Comparison of ENCODE assay signal across 8 cellular contexts in the genomic region with DNA sequence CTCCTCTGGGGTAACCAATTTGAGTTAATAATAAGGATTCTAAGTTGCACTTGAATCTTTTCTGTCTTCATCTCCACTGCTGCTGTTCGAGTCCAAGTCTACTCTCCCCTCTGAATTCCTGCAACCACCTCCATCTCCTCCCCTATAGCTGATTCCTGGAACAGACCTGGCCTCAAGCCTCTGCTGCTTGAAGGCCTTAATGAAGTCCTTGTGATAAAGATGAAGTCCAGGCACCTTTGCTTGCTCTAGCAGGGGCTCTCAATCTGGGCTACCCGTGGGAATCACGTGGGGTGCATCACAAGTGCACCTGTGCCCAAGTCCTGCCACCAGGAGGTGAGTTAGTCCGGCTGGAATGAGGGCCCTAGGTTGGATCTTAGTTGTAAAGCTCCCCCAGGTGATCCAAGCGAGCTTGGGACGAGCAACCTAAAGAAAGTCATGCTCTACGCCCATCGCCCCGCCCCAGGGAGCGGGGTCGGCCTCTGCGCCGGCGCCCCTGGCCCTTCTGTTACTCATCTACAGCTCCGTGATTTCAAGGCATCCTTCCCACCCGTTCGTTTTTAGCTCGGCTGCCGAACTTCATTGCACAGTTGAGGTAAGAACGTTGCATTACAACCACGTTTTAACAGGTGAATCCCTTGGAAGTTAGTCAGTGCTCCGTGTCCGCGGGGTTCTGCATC. TPM values are rescaled to one million over a fixed set of nuclear protein-coding genes. Genes with fewer than 3 reads are reported as not detected.
DNase-seq lines count a peak whose midpoint lies in the region; ATAC-seq and TF ChIP-seq lines count a peak whose summit lies in the region.

No MANE protein-coding gene starts in this region.

- H3K4me1 ChIP-seq in ACC112 (ENCODE audit: control insufficient read depth, insufficient read depth, low read length, unreplicated experiment) (peaks cover 10% of the 10 kb centered on the region), ovary (ENCODE audit: insufficient read depth) (peaks cover 4% of the 10 kb centered on the region)

- H3K79me2 ChIP-seq in ACC112 (ENCODE audit: control insufficient read depth, insufficient read depth, low read length, unreplicated experiment), result peaks cover 24% of the 10 kb centered on the region

- H3K36me3 ChIP-seq in ACC112 (ENCODE audit: insufficient read depth, low read length) (0 out of 2 replicates have a peak, but pooled peaks cover 14% of the 10 kb centered on the region), ovary (no peaks in the 10 kb centered on the region)

- H3K27me3 Mint-ChIP-seq in T-cell, result no peaks in the 10 kb centered on the region

- DNase-seq in T-cell (peak in 8 of 34 experiments; percentile 6 to 23 (median 12)), epithelial cell of proximal tubule (ENCODE audit: low read depth) (no peak), ovary (peak in 1 of 5 donors; percentile 31), OCI-M1 (lab: John Stamatoyannopoulos, UW) (no peak), SK-N-DZ (ENCODE audit: low spot score) (no peak), H4 (ENCODE audit: low spot score) (no peak)

- H3K27me3 ChIP-seq in ACC112 (ENCODE audit: insufficient read depth, low read length) (no peaks in the 10 kb centered on the region), ovary (no peaks in the 10 kb centered on the region)

- peak; percentile 14 for ATAC-seq in GM19043 (IDR thresholded peaks at IDR 0.05; ENCODE audit: low read depth, unreplicated experiment)
- ATAC-seq in T-cell (replicated peaks in 1 of 4), result peak; percentile 2 to 9 (median 4)

- peak overlapping the region; percentile 83 to 89 for H3K27ac Mint-ChIP-seq in T-cell

- H3K4me3 Mint-ChIP-seq in T-cell, result peak overlapping the region; percentile 76 to 84 (median 80)

- 22 to 44% (median 36%) methylated on average over 24 of the region's 24 CpGs for WGBS in ovary, 3 donors

- TF ChIP-seq CTCF in epithelial cell of proximal tubule (conservative IDR thresholded peaks at IDR 0.05; ENCODE audit: low read depth, low read length) (peak; percentile 40), ovary (IDR thresholded peaks at IDR 0.05) (no peak)

- no peaks in the 10 kb centered on the region for H3K9me3 ChIP-seq in ovary

- H3K27ac ChIP-seq in ACC112 (ENCODE audit: low read depth, low read length), result no peak overlapping the region
- H3K27ac ChIP-seq in ovary, result peak overlapping the region in 1 of 2 donors; percentile 77

- intact Hi-C loops in ovary (cut with DNase I), result loop anchor here in 1 of 4 donors (10.0 kb wide), 1 partner anchor 49 kb away; a partner anchor contains a TSS

- H3K9me3 Mint-ChIP-seq in T-cell, result no peaks in the 10 kb centered on the region

- peaks cover 39 to 45% (median 45%) of the 10 kb centered on the region in 3 donors for H3K4me1 Mint-ChIP-seq in T-cell

- H3K4me3 ChIP-seq in ACC112 (ENCODE audit: low read depth, low read length) (peak overlapping the region; percentile 85), epithelial cell of proximal tubule (ENCODE audit: low read depth, low read length) (peak overlapping the region; percentile 71), ovary (peak overlapping the region; percentile 72)

- no peak overlapping the region for H2AFZ ChIP-seq in ACC112 (ENCODE audit: low read length, unreplicated experiment)

- CTCF ChIA-PET in T-cell (lab: Charles Lee), result interaction anchor here (0.6 to 0.7 kb wide), 3 partner anchors 44 to 1334 kb away, joined by 3 read pairs; a partner anchor contains a TSS

- POLR2A ChIA-PET in T-cell (lab: Charles Lee), result interaction anchor here in 1 of 2 donors (0.6 to 1.2 kb wide), 3 partner anchors 51 to 817 kb away, joined by 3 to 5 read pairs (median 3); a partner anchor contains a TSS

- TF ChIP-seq POLR2A in ovary (IDR thresholded peaks at IDR 0.05), result no peak

- peaks cover 18% of the 10 kb centered on the region for H3K36me3 Mint-ChIP-seq in T-cell

- TF ChIP-seq EP300 in ovary (IDR thresholded peaks at IDR 0.05), result no peak

RNA-seq across cellular contexts. Expression of a gene that starts 0.9 kb away (rescaled TPM):
- 10 to 100 TPM; 44.9 to 54.8 (median 51.9) TPM for total RNA-seq in T-cell
- total RNA-seq in epithelial cell of proximal tubule, result 83.4 and 92.1 TPM in 2 replicates
- 10 to 100 TPM; 36.8 to 59.7 (median 44.8) TPM for total RNA-seq in ovary
- 10 to 100 TPM; 54.0 to 61.8 TPM for polyA plus RNA-seq in ovary
- not detected in 2 replicates for polyA plus RNA-seq in SK-N-DZ (2014; cell fraction: cytosol; rRNA removed)
- 0.18 TPM in 1 of 2 replicates, not detected in the other for polyA plus RNA-seq in SK-N-DZ (2014; cell fraction: nucleus; rRNA removed)
- 38.7 and 52.5 TPM in 2 replicates for total RNA-seq in H4 (2014; rRNA removed; shearing (Covaris generic))

RNA-seq across cellular contexts. Expression of a gene that starts 50.0 kb away (rescaled TPM):
- total RNA-seq in T-cell (10 to 100 TPM; 16.0 to 25.1 (median 21.3) TPM), epithelial cell of proximal tubule (66.3 and 91.2 TPM in 2 replicates), ovary (10 to 100 TPM; 14.8 to 24.6 (median 19.8) TPM)
- polyA plus RNA-seq in ovary, result 10 to 100 TPM; 11.8 to 25.0 TPM
- polyA plus RNA-seq in SK-N-DZ (2014; cell fraction: cytosol; rRNA removed), result 110 and 121 TPM in 2 replicates
- 65.0 and 75.3 TPM in 2 replicates for polyA plus RNA-seq in SK-N-DZ (2014; cell fraction: nucleus; rRNA removed)
- 54.7 and 65.5 TPM in 2 replicates for total RNA-seq in H4 (2014; rRNA removed; shearing (Covaris generic))

RNA-seq across cellular contexts. Expression of a gene that starts 50.1 kb away (rescaled TPM):
- total RNA-seq in T-cell (10 to 100 TPM; 46.5 to 76.7 (median 69.0) TPM), epithelial cell of proximal tubule (62.6 and 73.8 TPM in 2 replicates), ovary (10 to 100 TPM; 14.5 to 82.2 (median 64.5) TPM)
- 10 to 100 TPM; 54.4 to 81.9 TPM for polyA plus RNA-seq in ovary
- polyA plus RNA-seq in SK-N-DZ (2014; cell fraction: cytosol; rRNA removed), result 57.2 and 67.9 TPM in 2 replicates
- polyA plus RNA-seq in SK-N-DZ (2014; cell fraction: nucleus; rRNA removed), result 59.0 and 67.4 TPM in 2 replicates
- total RNA-seq in H4 (2014; rRNA removed; shearing (Covaris generic)), result 30.7 and 36.7 TPM in 2 replicates
